ENCODE assay signal across 1 cellular context in genomic region chr17:41453069-41453468, GRCh38.
TF ChIP-seq lines count a peak whose summit lies in the region.

No MANE protein-coding gene starts in this region.

TF ChIP-seq in K562, 482 proteins besides CTCF, POLR2A, EP300 and RAD21:
- TF ChIP-seq RBM25 (IDR thresholded peaks at IDR 0.05; ENCODE audit: low read depth, low read length, severe bottlenecking), result no peak
- TF ChIP-seq ZNF699 (CRISPR knock-in tag; IDR thresholded peaks at IDR 0.05; ENCODE audit: insufficient replicate concordance), result no peak
- no peak for TF ChIP-seq MCM3 (IDR thresholded peaks at IDR 0.05)
- TF ChIP-seq ERF (CRISPR knock-in tag; IDR thresholded peaks at IDR 0.05), result no peak
- TF ChIP-seq, protein P1, sequence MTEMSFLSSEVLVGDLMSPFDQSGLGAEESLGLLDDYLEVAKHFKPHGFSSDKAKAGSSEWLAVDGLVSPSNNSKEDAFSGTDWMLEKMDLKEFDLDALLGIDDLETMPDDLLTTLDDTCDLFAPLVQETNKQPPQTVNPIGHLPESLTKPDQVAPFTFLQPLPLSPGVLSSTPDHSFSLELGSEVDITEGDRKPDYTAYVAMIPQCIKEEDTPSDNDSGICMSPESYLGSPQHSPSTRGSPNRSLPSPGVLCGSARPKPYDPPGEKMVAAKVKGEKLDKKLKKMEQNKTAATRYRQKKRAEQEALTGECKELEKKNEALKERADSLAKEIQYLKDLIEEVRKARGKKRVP (CRISPR knock-in tag; IDR thresholded peaks at IDR 0.05), result no peak
- 0 out of 2 replicates have a peak, but pooled peaks have one; percentile 11 for TF ChIP-seq ARID1B (IDR thresholded peaks at IDR 0.05)
- TF ChIP-seq, protein P2, sequence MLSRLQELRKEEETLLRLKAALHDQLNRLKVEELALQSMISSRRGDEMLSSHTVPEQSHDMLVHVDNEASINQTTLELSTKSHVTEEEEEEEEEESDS (CRISPR knock-in tag; IDR thresholded peaks at IDR 0.05), result no peak
- TF ChIP-seq PATZ1 (CRISPR knock-in tag; IDR thresholded peaks at IDR 0.05; ENCODE audit: borderline replicate concordance), result no peak
- TF ChIP-seq SMAD2 (IDR thresholded peaks at IDR 0.05; ENCODE audit: low read depth, low read length), result no peak
- TF ChIP-seq POLR3A (IDR thresholded peaks at IDR 0.05; ENCODE audit: borderline replicate concordance, extremely low read depth, insufficient read depth, insufficient read length), result no peak
- no peak for TF ChIP-seq MAFF (IDR thresholded peaks at IDR 0.05; ENCODE audit: low read length)
- TF ChIP-seq FOS (IDR thresholded peaks at IDR 0.05; ENCODE audit: extremely low read depth, insufficient read length), result no peak
- peak; percentile 49 for TF ChIP-seq MAFG (tag; conservative IDR thresholded peaks at IDR 0.05)
- peak; percentile 47; the same call in 1 of the 2 replicates for TF ChIP-seq PKNOX1 (IDR thresholded peaks at IDR 0.05)
- TF ChIP-seq TAF9B (IDR thresholded peaks at IDR 0.05; ENCODE audit: partially characterized antibody), result no peak
- TF ChIP-seq PTTG1 (tag; IDR thresholded peaks at IDR 0.05; ENCODE audit: low read depth), result no peak
- TF ChIP-seq ZNF668 (CRISPR knock-in tag; IDR thresholded peaks at IDR 0.05), result no peak
- TF ChIP-seq ARID3B (CRISPR knock-in tag; IDR thresholded peaks at IDR 0.05; ENCODE audit: borderline replicate concordance), result no peak
- TF ChIP-seq, protein P3, sequence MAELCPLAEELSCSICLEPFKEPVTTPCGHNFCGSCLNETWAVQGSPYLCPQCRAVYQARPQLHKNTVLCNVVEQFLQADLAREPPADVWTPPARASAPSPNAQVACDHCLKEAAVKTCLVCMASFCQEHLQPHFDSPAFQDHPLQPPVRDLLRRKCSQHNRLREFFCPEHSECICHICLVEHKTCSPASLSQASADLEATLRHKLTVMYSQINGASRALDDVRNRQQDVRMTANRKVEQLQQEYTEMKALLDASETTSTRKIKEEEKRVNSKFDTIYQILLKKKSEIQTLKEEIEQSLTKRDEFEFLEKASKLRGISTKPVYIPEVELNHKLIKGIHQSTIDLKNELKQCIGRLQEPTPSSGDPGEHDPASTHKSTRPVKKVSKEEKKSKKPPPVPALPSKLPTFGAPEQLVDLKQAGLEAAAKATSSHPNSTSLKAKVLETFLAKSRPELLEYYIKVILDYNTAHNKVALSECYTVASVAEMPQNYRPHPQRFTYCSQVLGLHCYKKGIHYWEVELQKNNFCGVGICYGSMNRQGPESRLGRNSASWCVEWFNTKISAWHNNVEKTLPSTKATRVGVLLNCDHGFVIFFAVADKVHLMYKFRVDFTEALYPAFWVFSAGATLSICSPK (IDR thresholded peaks at IDR 0.05; ENCODE audit: borderline replicate concordance), result no peak
- peak; percentile 78 for TF ChIP-seq ZNF316 (IDR thresholded peaks at IDR 0.05)
- no peak for TF ChIP-seq HNRNPL (IDR thresholded peaks at IDR 0.05; ENCODE audit: low read depth, low read length)
- TF ChIP-seq MYBL2 (IDR thresholded peaks at IDR 0.05; ENCODE audit: low read depth), result no peak
- no peak for TF ChIP-seq MYBL2 (CRISPR knock-in tag; IDR thresholded peaks at IDR 0.05; ENCODE audit: borderline replicate concordance)
- TF ChIP-seq, protein P4, sequence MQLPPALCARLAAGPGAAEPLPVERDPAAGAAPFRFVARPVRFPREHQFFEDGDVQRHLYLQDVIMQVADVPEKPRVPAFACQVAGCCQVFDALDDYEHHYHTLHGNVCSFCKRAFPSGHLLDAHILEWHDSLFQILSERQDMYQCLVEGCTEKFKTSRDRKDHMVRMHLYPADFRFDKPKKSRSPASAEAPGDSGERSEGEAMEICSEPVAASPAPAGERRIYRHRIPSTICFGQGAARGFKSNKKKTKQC (CRISPR knock-in tag; IDR thresholded peaks at IDR 0.05), result no peak
- TF ChIP-seq AFF1 (IDR thresholded peaks at IDR 0.05; ENCODE audit: low read depth in 1 of 2, partially characterized antibody in 2 of 2), result no peak
- no peak for TF ChIP-seq DPF2 (IDR thresholded peaks at IDR 0.05)
- TF ChIP-seq, protein P5, sequence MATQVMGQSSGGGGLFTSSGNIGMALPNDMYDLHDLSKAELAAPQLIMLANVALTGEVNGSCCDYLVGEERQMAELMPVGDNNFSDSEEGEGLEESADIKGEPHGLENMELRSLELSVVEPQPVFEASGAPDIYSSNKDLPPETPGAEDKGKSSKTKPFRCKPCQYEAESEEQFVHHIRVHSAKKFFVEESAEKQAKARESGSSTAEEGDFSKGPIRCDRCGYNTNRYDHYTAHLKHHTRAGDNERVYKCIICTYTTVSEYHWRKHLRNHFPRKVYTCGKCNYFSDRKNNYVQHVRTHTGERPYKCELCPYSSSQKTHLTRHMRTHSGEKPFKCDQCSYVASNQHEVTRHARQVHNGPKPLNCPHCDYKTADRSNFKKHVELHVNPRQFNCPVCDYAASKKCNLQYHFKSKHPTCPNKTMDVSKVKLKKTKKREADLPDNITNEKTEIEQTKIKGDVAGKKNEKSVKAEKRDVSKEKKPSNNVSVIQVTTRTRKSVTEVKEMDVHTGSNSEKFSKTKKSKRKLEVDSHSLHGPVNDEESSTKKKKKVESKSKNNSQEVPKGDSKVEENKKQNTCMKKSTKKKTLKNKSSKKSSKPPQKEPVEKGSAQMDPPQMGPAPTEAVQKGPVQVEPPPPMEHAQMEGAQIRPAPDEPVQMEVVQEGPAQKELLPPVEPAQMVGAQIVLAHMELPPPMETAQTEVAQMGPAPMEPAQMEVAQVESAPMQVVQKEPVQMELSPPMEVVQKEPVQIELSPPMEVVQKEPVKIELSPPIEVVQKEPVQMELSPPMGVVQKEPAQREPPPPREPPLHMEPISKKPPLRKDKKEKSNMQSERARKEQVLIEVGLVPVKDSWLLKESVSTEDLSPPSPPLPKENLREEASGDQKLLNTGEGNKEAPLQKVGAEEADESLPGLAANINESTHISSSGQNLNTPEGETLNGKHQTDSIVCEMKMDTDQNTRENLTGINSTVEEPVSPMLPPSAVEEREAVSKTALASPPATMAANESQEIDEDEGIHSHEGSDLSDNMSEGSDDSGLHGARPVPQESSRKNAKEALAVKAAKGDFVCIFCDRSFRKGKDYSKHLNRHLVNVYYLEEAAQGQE (CRISPR knock-in tag; IDR thresholded peaks at IDR 0.05; ENCODE audit: low read depth), result no peak
- TF ChIP-seq C11orf30 (IDR thresholded peaks at IDR 0.05; ENCODE audit: low read depth), result peak; percentile 55; the same call in 1 of the 2 replicates
